2 cellular contexts compared by ENCODE assay signal in genomic region chr1:3731951-3732746, GRCh38.
TF ChIP-seq lines count a peak whose summit lies in the region.

No MANE protein-coding gene starts in this region.

TF ChIP-seq in GM23338, 12 proteins besides CTCF, POLR2A, EP300 and RAD21:
- TF ChIP-seq POLR2AphosphoS5 (IDR thresholded peaks at IDR 0.05; ENCODE audit: low read depth) (no peak; the same call in 1 of the 2 replicates), JUNB (IDR thresholded peaks at IDR 0.05; ENCODE audit: unreplicated experiment) (no peak), STAT1 (IDR thresholded peaks at IDR 0.05; ENCODE audit: unreplicated experiment) (no peak), ETS1 (IDR thresholded peaks at IDR 0.05) (no peak), EZH2 (IDR thresholded peaks at IDR 0.05; ENCODE audit: low read depth, unreplicated experiment) (no peak), CREB1 (CRISPR knock-in tag; IDR thresholded peaks at IDR 0.05; ENCODE audit: low read depth) (no peak), ZNF114 (CRISPR knock-in tag; IDR thresholded peaks at IDR 0.05) (no peak)

TF ChIP-seq in IMR-90, 13 proteins besides CTCF, POLR2A, EP300 and RAD21:
- TF ChIP-seq SMC3 (IDR thresholded peaks at IDR 0.05; ENCODE audit: low read depth, low read length) (no peak), CHD1 (IDR thresholded peaks at IDR 0.05; ENCODE audit: low read depth, low read length) (no peak), ELK1 (IDR thresholded peaks at IDR 0.05; ENCODE audit: borderline replicate concordance, low read depth, low read length) (no peak), RFX5 (IDR thresholded peaks at IDR 0.05; ENCODE audit: low read depth, low read length) (no peak), USF2 (IDR thresholded peaks at IDR 0.05; ENCODE audit: low read depth, low read length) (no peak), RCOR1 (IDR thresholded peaks at IDR 0.05; ENCODE audit: insufficient replicate concordance, low read length) (no peak), NFE2L2 (IDR thresholded peaks at IDR 0.05; ENCODE audit: low read depth, low read length) (no peak), MXI1 (IDR thresholded peaks at IDR 0.05; ENCODE audit: borderline replicate concordance, low read depth, low read length) (no peak), MAZ (IDR thresholded peaks at IDR 0.05; ENCODE audit: borderline replicate concordance, low read depth, low read length) (no peak), FOS (IDR thresholded peaks at IDR 0.05; ENCODE audit: low read depth, low read length) (no peak), BHLHE40 (IDR thresholded peaks at IDR 0.05; ENCODE audit: low read depth, low read length) (no peak), CEBPB (IDR thresholded peaks at IDR 0.05; ENCODE audit: low read depth, low read length) (no peak), MAFK (IDR thresholded peaks at IDR 0.05; ENCODE audit: low read depth, low read length) (no peak)
TF ChIP-seq in IMR-90: peak in this region for 0.
